ENCODE assay signal across 8 cellular contexts in genomic region chr21:43810505-43811261, GRCh38. TPM values are rescaled to one million over a fixed set of nuclear protein-coding genes. Genes with fewer than 3 reads are reported as not detected.
A peak's percentile ranks its signal among the peaks of the same experiment; 100 is the strongest.
DNase-seq lines count a peak whose midpoint lies in the region; ATAC-seq, FAIRE-seq and TF ChIP-seq lines count a peak whose summit lies in the region.

No MANE protein-coding gene starts in this region.

- H3K4me3 Mint-ChIP-seq in central memory CD8-positive, alpha-beta T cell = no peak overlapping the region

- H3K36me3 Mint-ChIP-seq in central memory CD8-positive, alpha-beta T cell (ENCODE audit: insufficient read depth) = peaks cover 5% of the 10 kb centered on the region

- H3K4me1 Mint-ChIP-seq in central memory CD8-positive, alpha-beta T cell = peaks cover 18% of the 10 kb centered on the region

- DNase-seq in GM12891 (ENCODE audit: insufficient read length, low spot score) (peak; percentile 98), NCI-H446 (lab: John Stamatoyannopoulos, UW) (peak; percentile 58 to 79), left lobe of liver (ENCODE audit: low spot score) (peak; percentile 94)
- peak; percentile 85 to 95 for DNase-seq in activated CD4-positive, alpha-beta T cell treated with anti-CD3 and anti-CD28 coated beads for 24 hours (ENCODE audit: low read depth in 2 of 2)
- peak; percentile 76 to 91 for DNase-seq in central memory CD8-positive, alpha-beta T cell (ENCODE audit: low spot score in 2 of 2)
- peak; percentile 92 for DNase-seq in stimulated activated CD4-positive, alpha-beta T cell treated with anti-CD3 and anti-CD28 coated beads, Interleukin-4, amount 100 ng/mL, for 1 hour

- TF ChIP-seq POLR2A in GM12891 (IDR thresholded peaks at IDR 0.05; ENCODE audit: low read depth, low read length) = 0 out of 2 replicates have a peak, but pooled peaks have one; percentile 22

- H3K9me3 Mint-ChIP-seq in central memory CD8-positive, alpha-beta T cell = no peaks in the 10 kb centered on the region

- ATAC-seq in HG03066 (IDR thresholded peaks at IDR 0.05; ENCODE audit: low read depth, unreplicated experiment) (peak; percentile 76), left lobe of liver (peak; percentile 85), GM19328 (IDR thresholded peaks at IDR 0.05; ENCODE audit: unreplicated experiment) (no peak)
- ATAC-seq in central memory CD8-positive, alpha-beta T cell (replicated peaks; ENCODE audit: extremely low read depth, poor library complexity, severe bottlenecking) = peak; percentile 77

- no peak overlapping the region for H3K27ac Mint-ChIP-seq in central memory CD8-positive, alpha-beta T cell (ENCODE audit: low read depth)

- FAIRE-seq in GM12891 (lab: Jason Lieb, UNC) = peak; percentile 90

- H3K27me3 Mint-ChIP-seq in central memory CD8-positive, alpha-beta T cell = peaks cover 7% of the 10 kb centered on the region

TF ChIP-seq in GM12891, 5 proteins besides CTCF, POLR2A, EP300 and RAD21:
- TF ChIP-seq TAF1 (IDR thresholded peaks at IDR 0.05; ENCODE audit: low read depth, low read length) (0 out of 2 replicates have a peak, but pooled peaks have one; percentile 19), SPI1 (IDR thresholded peaks at IDR 0.05; ENCODE audit: low read depth, low read length) (no peak), POU2F2 (IDR thresholded peaks at IDR 0.05; ENCODE audit: low read depth, low read length) (no peak), PAX5 (IDR thresholded peaks at IDR 0.05; ENCODE audit: insufficient read depth, low read length, severe bottlenecking) (peak; percentile 49)

RNA-seq across cellular contexts. Expression of gene RRP1, which starts 21.3 kb away (rescaled TPM):
- polyA plus RNA-seq in GM12891 (2012; ENCODE audit: low read depth, missing spikeins) = 26.4 TPM
- total RNA-seq in left lobe of liver = 10.3 TPM

RNA-seq across cellular contexts. Expression of gene CSTB, which starts 34.6 kb away (rescaled TPM):
- 46.0 TPM for polyA plus RNA-seq in GM12891 (2012; ENCODE audit: low read depth, missing spikeins)
- total RNA-seq in left lobe of liver = 25.6 TPM

RNA-seq across cellular contexts. Expression of gene AGPAT3, which starts 54.3 kb away (rescaled TPM):
- 36.9 TPM for polyA plus RNA-seq in GM12891 (2012; ENCODE audit: low read depth, missing spikeins)
- total RNA-seq in left lobe of liver = 127 TPM
